Comparison of ENCODE assay signal across 1 cellular context in the genomic region with DNA sequence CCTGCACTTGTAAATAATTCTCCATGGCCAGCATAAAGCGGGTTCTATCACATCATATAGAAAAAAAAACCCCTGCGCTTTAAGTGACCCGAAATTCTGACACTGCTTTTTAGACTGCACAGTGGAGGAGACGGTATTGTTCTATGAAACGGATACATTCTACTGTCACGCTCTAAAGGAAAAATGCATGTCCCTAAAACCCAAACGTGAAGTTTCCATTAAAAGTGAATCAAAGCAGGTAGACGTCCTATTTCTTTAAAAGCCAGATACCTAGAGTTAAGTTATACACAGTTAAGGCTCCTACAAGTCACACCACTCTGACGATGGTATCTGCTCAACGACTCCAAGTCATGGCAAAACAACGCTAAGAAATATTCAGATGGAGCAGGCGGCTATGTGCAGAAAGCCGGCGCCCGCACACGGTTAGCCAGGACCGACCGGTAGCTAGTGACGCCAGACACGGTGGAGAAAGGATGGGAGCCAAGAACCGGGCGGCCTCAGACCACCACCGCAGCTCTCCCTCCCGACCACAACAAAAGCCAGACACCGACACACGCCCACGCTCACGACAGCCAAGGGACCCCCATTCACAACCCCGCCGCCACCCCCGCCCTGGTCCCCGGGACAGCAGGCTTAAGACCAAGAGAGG.
TF ChIP-seq lines count a peak whose summit lies in the region.

No MANE protein-coding gene starts in this region.

TF ChIP-seq in IMR-90, 13 proteins besides CTCF, POLR2A, EP300 and RAD21:
- TF ChIP-seq CEBPB (IDR thresholded peaks at IDR 0.05; ENCODE audit: low read depth, low read length) (no peak), NFE2L2 (IDR thresholded peaks at IDR 0.05; ENCODE audit: low read depth, low read length) (no peak), MXI1 (IDR thresholded peaks at IDR 0.05; ENCODE audit: borderline replicate concordance, low read depth, low read length) (no peak), BHLHE40 (IDR thresholded peaks at IDR 0.05; ENCODE audit: low read depth, low read length) (no peak), MAFK (IDR thresholded peaks at IDR 0.05; ENCODE audit: low read depth, low read length) (no peak), CHD1 (IDR thresholded peaks at IDR 0.05; ENCODE audit: low read depth, low read length) (no peak), RCOR1 (IDR thresholded peaks at IDR 0.05; ENCODE audit: insufficient replicate concordance, low read length) (no peak), MAZ (IDR thresholded peaks at IDR 0.05; ENCODE audit: borderline replicate concordance, low read depth, low read length) (no peak), FOS (IDR thresholded peaks at IDR 0.05; ENCODE audit: low read depth, low read length) (no peak), SMC3 (IDR thresholded peaks at IDR 0.05; ENCODE audit: low read depth, low read length) (no peak), RFX5 (IDR thresholded peaks at IDR 0.05; ENCODE audit: low read depth, low read length) (no peak)
- TF ChIP-seq, protein P1, sequence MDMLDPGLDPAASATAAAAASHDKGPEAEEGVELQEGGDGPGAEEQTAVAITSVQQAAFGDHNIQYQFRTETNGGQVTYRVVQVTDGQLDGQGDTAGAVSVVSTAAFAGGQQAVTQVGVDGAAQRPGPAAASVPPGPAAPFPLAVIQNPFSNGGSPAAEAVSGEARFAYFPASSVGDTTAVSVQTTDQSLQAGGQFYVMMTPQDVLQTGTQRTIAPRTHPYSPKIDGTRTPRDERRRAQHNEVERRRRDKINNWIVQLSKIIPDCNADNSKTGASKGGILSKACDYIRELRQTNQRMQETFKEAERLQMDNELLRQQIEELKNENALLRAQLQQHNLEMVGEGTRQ (IDR thresholded peaks at IDR 0.05; ENCODE audit: low read depth, low read length) = no peak
- TF ChIP-seq, protein P2, sequence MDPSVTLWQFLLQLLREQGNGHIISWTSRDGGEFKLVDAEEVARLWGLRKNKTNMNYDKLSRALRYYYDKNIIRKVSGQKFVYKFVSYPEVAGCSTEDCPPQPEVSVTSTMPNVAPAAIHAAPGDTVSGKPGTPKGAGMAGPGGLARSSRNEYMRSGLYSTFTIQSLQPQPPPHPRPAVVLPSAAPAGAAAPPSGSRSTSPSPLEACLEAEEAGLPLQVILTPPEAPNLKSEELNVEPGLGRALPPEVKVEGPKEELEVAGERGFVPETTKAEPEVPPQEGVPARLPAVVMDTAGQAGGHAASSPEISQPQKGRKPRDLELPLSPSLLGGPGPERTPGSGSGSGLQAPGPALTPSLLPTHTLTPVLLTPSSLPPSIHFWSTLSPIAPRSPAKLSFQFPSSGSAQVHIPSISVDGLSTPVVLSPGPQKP (IDR thresholded peaks at IDR 0.05; ENCODE audit: borderline replicate concordance, low read depth, low read length) = no peak
